In the genomic region with DNA sequence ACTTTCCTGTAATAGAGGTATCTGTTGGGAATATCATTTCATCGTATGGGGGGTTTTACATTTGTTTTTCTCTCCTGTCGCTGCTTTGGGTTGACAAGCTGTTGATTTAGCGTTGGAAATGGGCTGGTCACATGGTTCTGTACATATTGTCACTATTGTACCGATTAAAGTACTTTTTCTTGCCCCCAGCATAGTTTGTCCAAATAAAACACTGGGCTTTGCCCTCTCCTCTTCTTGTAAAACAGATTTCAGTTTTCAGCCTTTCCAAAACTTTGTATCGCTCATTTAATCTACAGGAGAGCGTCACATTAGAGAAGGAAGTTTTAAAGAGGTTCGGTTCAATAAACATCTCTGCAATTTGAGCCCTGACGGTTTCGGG, we compare ENCODE assay signal across 8 cellular contexts. TPM values are rescaled to one million over a fixed set of nuclear protein-coding genes. Genes with fewer than 3 reads are reported as not detected.
A peak's percentile ranks its signal among the peaks of the same experiment; 100 is the strongest.
DNase-seq lines count a peak whose midpoint lies in the region; ATAC-seq and TF ChIP-seq lines count a peak whose summit lies in the region.

No MANE protein-coding gene starts in this region.

- no peak for TF ChIP-seq POLR2A in GM18505 (IDR thresholded peaks at IDR 0.05; ENCODE audit: borderline replicate concordance, extremely low read depth, insufficient read depth, insufficient read length)

- peak overlapping the region; percentile 47 for H3K27ac Mint-ChIP-seq in T-helper 2 cell treated with Interferon-gamma antibody and Interleukin-4, amounts not matched to agents 5 μg/mL and 100 μg/mL, for 36 hours
- peak overlapping the region; percentile 24 to 55 for H3K27ac Mint-ChIP-seq in activated naive CD4-positive, alpha-beta T cell treated with anti-CD3 and anti-CD28 coated beads, Interleukin-2, amount 50 U/mL, for 72 hours

- ATAC-seq in activated naive CD4-positive, alpha-beta T cell treated with anti-CD3 and anti-CD28 coated beads, Interleukin-2, amount 50 U/mL, for 72 hours: no peak
- ATAC-seq in GM18505 (IDR thresholded peaks at IDR 0.05; ENCODE audit: unreplicated experiment) (no peak), GM18517 (IDR thresholded peaks at IDR 0.05; ENCODE audit: unreplicated experiment) (no peak)

- no peak for DNase-seq in T-helper 2 cell treated with Interferon-gamma antibody and Interleukin-4, amounts not matched to agents 5 μg/mL and 100 μg/mL, for 36 hours (ENCODE audit: low spot score)
- DNase-seq in T-helper 2 cell (no peak), left kidney (ENCODE audit: low read depth, low spot score) (peak; percentile 12), substantia nigra (lab: John Stamatoyannopoulos, UW) (no peak)
- DNase-seq in activated naive CD4-positive, alpha-beta T cell treated with anti-CD3 and anti-CD28 coated beads, Interleukin-2, amount 50 U/mL, for 72 hours (ENCODE audit: low spot score in 2 of 2): no peak
- no peak for DNase-seq in activated CD8-positive, alpha-beta memory T cell treated with anti-CD3 and anti-CD28 coated beads for 24 hours

- H3K36me3 Mint-ChIP-seq in T-helper 2 cell treated with Interferon-gamma antibody and Interleukin-4, amounts not matched to agents 5 μg/mL and 100 μg/mL, for 36 hours (ENCODE audit: low read depth): peaks cover 37% of the 10 kb centered on the region
- H3K36me3 Mint-ChIP-seq in activated naive CD4-positive, alpha-beta T cell treated with anti-CD3 and anti-CD28 coated beads, Interleukin-2, amount 50 U/mL, for 72 hours: peaks cover 16 to 36% of the 10 kb centered on the region in 2 donors

- H3K4me1 Mint-ChIP-seq in T-helper 2 cell treated with Interferon-gamma antibody and Interleukin-4, amounts not matched to agents 5 μg/mL and 100 μg/mL, for 36 hours (ENCODE audit: low read depth): peaks cover 37% of the 10 kb centered on the region

- H3K27me3 Mint-ChIP-seq in T-helper 2 cell treated with Interferon-gamma antibody and Interleukin-4, amounts not matched to agents 5 μg/mL and 100 μg/mL, for 36 hours (ENCODE audit: low read depth): peaks cover 35% of the 10 kb centered on the region

- H3K27ac ChIP-seq in substantia nigra (ENCODE audit: low read depth, low read length, poor library complexity, severe bottlenecking): peak overlapping the region; percentile 52

- no peaks in the 10 kb centered on the region for H3K9me3 Mint-ChIP-seq in T-helper 2 cell treated with Interferon-gamma antibody and Interleukin-4, amounts not matched to agents 5 μg/mL and 100 μg/mL, for 36 hours
- no peaks in the 10 kb centered on the region for H3K9me3 Mint-ChIP-seq in activated naive CD4-positive, alpha-beta T cell treated with anti-CD3 and anti-CD28 coated beads, Interleukin-2, amount 50 U/mL, for 72 hours

- peak overlapping the region; percentile 84 for H3K4me3 Mint-ChIP-seq in T-helper 2 cell treated with Interferon-gamma antibody and Interleukin-4, amounts not matched to agents 5 μg/mL and 100 μg/mL, for 36 hours

RNA-seq across cellular contexts. Expression of a gene that starts 4.0 kb away (rescaled TPM):
- 10 to 100 TPM; 42.9 to 48.7 TPM for total RNA-seq in activated naive CD4-positive, alpha-beta T cell treated with anti-CD3 and anti-CD28 coated beads, Interleukin-2, amount 50 U/mL, for 72 hours

RNA-seq across cellular contexts. Expression of a gene that starts 8.7 kb away (rescaled TPM):
- total RNA-seq in activated naive CD4-positive, alpha-beta T cell treated with anti-CD3 and anti-CD28 coated beads, Interleukin-2, amount 50 U/mL, for 72 hours: 10 to 100 TPM; 57.3 to 91.3 TPM

RNA-seq across cellular contexts. Expression of a gene that starts 20.4 kb away (rescaled TPM):
- total RNA-seq in activated naive CD4-positive, alpha-beta T cell treated with anti-CD3 and anti-CD28 coated beads, Interleukin-2, amount 50 U/mL, for 72 hours: under 1 TPM in 1 of 2 donors, not detected in 1; 0.19 TPM
